ENCODE assay signal across 1 cellular context in genomic region chr6:129709909-129710721, GRCh38.
A peak's percentile ranks its signal among the peaks of the same experiment; 100 is the strongest.
TF ChIP-seq lines count a peak whose summit lies in the region.

Gene ARHGAP18, minus strand, starts transcription at chr6:129710177. Its CDS starts 41 bp downstream, at chr6:129710136.

TF ChIP-seq in HepG2, 621 proteins besides CTCF, POLR2A, EP300 and RAD21 (continued from another document and continues in another):
- TF ChIP-seq ZBTB49 (CRISPR knock-in tag; IDR thresholded peaks at IDR 0.05; ENCODE audit: borderline replicate concordance) (no peak; the same call in 1 of the 2 replicates), POLR2AphosphoS5 (IDR thresholded peaks at IDR 0.05; ENCODE audit: low read depth, low read length) (peak; percentile 100), DZIP1 (CRISPR knock-in tag; IDR thresholded peaks at IDR 0.05) (no peak), HDAC6 (IDR thresholded peaks at IDR 0.05; ENCODE audit: low read depth, low read length) (no peak), ZNF766 (CRISPR knock-in tag; IDR thresholded peaks at IDR 0.05; ENCODE audit: borderline replicate concordance) (peak; percentile 87; the same call in 1 of the 2 replicates), ZNF761 (CRISPR knock-in tag; conservative IDR thresholded peaks at IDR 0.05) (peak; percentile 98), TFDP2 (CRISPR knock-in tag; IDR thresholded peaks at IDR 0.05) (no peak), MAFG (CRISPR knock-in tag; IDR thresholded peaks at IDR 0.05) (no peak), ZNF367 (CRISPR knock-in tag; IDR thresholded peaks at IDR 0.05; ENCODE audit: borderline replicate concordance) (no peak), STAG1 (CRISPR knock-in tag; IDR thresholded peaks at IDR 0.05) (peak; percentile 28), ZBTB38 (CRISPR knock-in tag; IDR thresholded peaks at IDR 0.05) (peak; percentile 93), PREB (CRISPR knock-in tag; IDR thresholded peaks at IDR 0.05) (no peak), ZNF644 (CRISPR knock-in tag; IDR thresholded peaks at IDR 0.05; ENCODE audit: low read depth) (peak; percentile 76; the same call in 1 of the 2 replicates), KAT7 (CRISPR knock-in tag; IDR thresholded peaks at IDR 0.05; ENCODE audit: borderline replicate concordance) (peak; percentile 87), SP140L (CRISPR knock-in tag; IDR thresholded peaks at IDR 0.05; ENCODE audit: borderline replicate concordance) (no peak), CBX5 (CRISPR knock-in tag; IDR thresholded peaks at IDR 0.05; ENCODE audit: borderline replicate concordance) (peak; percentile 40; the same call in 1 of the 2 replicates), TRAFD1 (CRISPR knock-in tag; IDR thresholded peaks at IDR 0.05; ENCODE audit: borderline replicate concordance) (peak; percentile 86; the same call in 1 of the 2 replicates), EZH2 (conservative IDR thresholded peaks at IDR 0.05; ENCODE audit: low read depth, low read length) (no peak), HMGA1 (CRISPR knock-in tag; conservative IDR thresholded peaks at IDR 0.05) (no peak), NR3C1 (CRISPR knock-in tag; IDR thresholded peaks at IDR 0.05) (no peak), ZNF142 (CRISPR knock-in tag; IDR thresholded peaks at IDR 0.05) (0 out of 2 replicates have a peak, but pooled peaks have one; percentile 71), SNRNP70 (IDR thresholded peaks at IDR 0.05; ENCODE audit: low read depth, low read length) (no peak), IRF9 (CRISPR knock-in tag; IDR thresholded peaks at IDR 0.05; ENCODE audit: borderline replicate concordance) (peak; percentile 88), ZNF740 (CRISPR knock-in tag; IDR thresholded peaks at IDR 0.05) (no peak; the same call in 1 of the 2 replicates), ATF4 (CRISPR knock-in tag; IDR thresholded peaks at IDR 0.05) (peak in 1 of 2 experiments; percentile 50; a peak in 1 of 4 replicates), PAX8 (CRISPR knock-in tag; IDR thresholded peaks at IDR 0.05; ENCODE audit: borderline replicate concordance) (0 out of 2 replicates have a peak, but pooled peaks have one; percentile 66), ZNF777 (CRISPR knock-in tag; IDR thresholded peaks at IDR 0.05) (peak; percentile 82), IKZF5 (CRISPR knock-in tag; IDR thresholded peaks at IDR 0.05) (peak; percentile 91), THRA (CRISPR knock-in tag; IDR thresholded peaks at IDR 0.05; ENCODE audit: borderline replicate concordance) (no peak), ZNF260 (CRISPR knock-in tag; IDR thresholded peaks at IDR 0.05; ENCODE audit: borderline replicate concordance, low read depth) (no peak), ZBTB1 (CRISPR knock-in tag; IDR thresholded peaks at IDR 0.05; ENCODE audit: borderline replicate concordance) (no peak), FOXO4 (CRISPR knock-in tag; conservative IDR thresholded peaks at IDR 0.05) (no peak), SIN3A (IDR thresholded peaks at IDR 0.05; ENCODE audit: borderline replicate concordance, low read depth, low read length) (peak; percentile 86; the same call in 1 of the 2 replicates), ZNF430 (CRISPR knock-in tag; IDR thresholded peaks at IDR 0.05) (peak; percentile 84)
